1 cellular context compared by ENCODE assay signal in the genomic region with DNA sequence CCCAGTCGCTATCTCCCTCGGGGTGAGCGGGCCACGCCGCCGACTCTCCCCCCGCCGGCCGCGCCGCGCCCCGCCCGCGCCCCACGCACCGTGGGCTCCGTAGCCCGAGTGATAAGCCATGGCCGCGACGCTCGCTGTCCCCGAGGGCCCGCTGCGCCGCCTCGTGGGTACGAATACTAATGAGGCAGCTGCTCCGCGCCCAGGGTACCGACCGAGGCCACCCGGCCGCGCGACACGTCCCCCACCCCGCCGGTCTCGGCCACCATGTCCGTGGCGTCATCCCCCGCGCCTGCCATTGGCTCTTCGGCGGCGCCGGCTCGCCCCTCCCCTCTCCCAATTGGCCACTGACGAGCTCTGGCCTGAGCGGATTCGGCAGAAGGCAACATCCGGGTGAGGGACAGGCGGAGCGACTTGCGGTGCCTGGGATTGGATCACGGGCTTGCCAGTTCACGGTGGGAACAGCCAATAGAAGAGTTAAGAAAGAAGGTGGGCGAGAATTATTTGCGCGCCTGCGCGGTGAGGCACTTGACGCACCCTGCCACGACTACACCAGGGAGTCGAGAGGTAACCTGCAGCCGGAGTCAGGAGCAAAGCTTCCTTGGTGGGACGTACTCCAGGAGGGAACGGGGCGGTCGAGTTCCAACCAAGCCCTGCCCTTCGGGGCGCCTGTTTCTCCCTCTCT.
TF ChIP-seq lines count a peak whose summit lies in the region.

A gene with protein sequence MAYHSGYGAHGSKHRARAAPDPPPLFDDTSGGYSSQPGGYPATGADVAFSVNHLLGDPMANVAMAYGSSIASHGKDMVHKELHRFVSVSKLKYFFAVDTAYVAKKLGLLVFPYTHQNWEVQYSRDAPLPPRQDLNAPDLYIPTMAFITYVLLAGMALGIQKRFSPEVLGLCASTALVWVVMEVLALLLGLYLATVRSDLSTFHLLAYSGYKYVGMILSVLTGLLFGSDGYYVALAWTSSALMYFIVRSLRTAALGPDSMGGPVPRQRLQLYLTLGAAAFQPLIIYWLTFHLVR (minus strand): TSS at position 278 of the 682 bp plus-strand sequence. CDS start 158 bp downstream, at position 120.

TF ChIP-seq in HepG2, 621 proteins besides CTCF, POLR2A, EP300 and RAD21 (continued from another document and continues in another):
- TF ChIP-seq ZFY (CRISPR knock-in tag; IDR thresholded peaks at IDR 0.05) (peak; percentile 89), ASH2L (IDR thresholded peaks at IDR 0.05; ENCODE audit: insufficient read length, low read depth, low read length) (peak; percentile 60), PRMT3 (CRISPR knock-in tag; IDR thresholded peaks at IDR 0.05; ENCODE audit: borderline replicate concordance, low read depth) (no peak), PHB2 (IDR thresholded peaks at IDR 0.05; ENCODE audit: partially characterized antibody) (no peak), RFXAP (CRISPR knock-in tag; IDR thresholded peaks at IDR 0.05; ENCODE audit: borderline replicate concordance) (peak; percentile 94; the same call in 1 of the 2 replicates), SIX4 (CRISPR knock-in tag; IDR thresholded peaks at IDR 0.05) (no peak), ZSCAN22 (CRISPR knock-in tag; IDR thresholded peaks at IDR 0.05) (no peak), ZNF839 (CRISPR knock-in tag; IDR thresholded peaks at IDR 0.05; ENCODE audit: borderline replicate concordance) (no peak), HDAC2 (CRISPR knock-in tag; IDR thresholded peaks at IDR 0.05) (peak; percentile 10), CHD2 (IDR thresholded peaks at IDR 0.05; ENCODE audit: low read depth, low read length) (peak; percentile 52; the same call in 1 of the 2 replicates), SMAD1 (CRISPR knock-in tag; IDR thresholded peaks at IDR 0.05; ENCODE audit: borderline replicate concordance, low read depth) (no peak), KLF13 (CRISPR knock-in tag; IDR thresholded peaks at IDR 0.05) (no peak), U2AF1 (optimal IDR thresholded peaks at IDR 0.05; ENCODE audit: low read depth, low read length) (peak; percentile 94), MYNN (CRISPR knock-in tag; IDR thresholded peaks at IDR 0.05; ENCODE audit: low read depth) (no peak), FOXM1 (CRISPR knock-in tag; IDR thresholded peaks at IDR 0.05) (0 out of 2 replicates have a peak, but pooled peaks have one; percentile 1), TEAD3 (CRISPR knock-in tag; optimal IDR thresholded peaks at IDR 0.05; ENCODE audit: borderline replicate concordance) (no peak), MEIS2 (CRISPR knock-in tag; IDR thresholded peaks at IDR 0.05) (no peak; the same call in 1 of the 2 replicates), SP2 (CRISPR knock-in tag; IDR thresholded peaks at IDR 0.05) (peak; percentile 96), HOXA9 (CRISPR knock-in tag; IDR thresholded peaks at IDR 0.05; ENCODE audit: borderline replicate concordance) (no peak), MED13 (CRISPR knock-in tag; IDR thresholded peaks at IDR 0.05) (no peak; the same call in 1 of the 2 replicates), ZNF350 (CRISPR knock-in tag; IDR thresholded peaks at IDR 0.05; ENCODE audit: borderline replicate concordance, low read depth) (0 out of 2 replicates have a peak, but pooled peaks have one; percentile 80), NFE2 (CRISPR knock-in tag; IDR thresholded peaks at IDR 0.05) (no peak), ZNF530 (CRISPR knock-in tag; IDR thresholded peaks at IDR 0.05; ENCODE audit: low read depth) (no peak), CHD4 (IDR thresholded peaks at IDR 0.05; ENCODE audit: borderline replicate concordance, low read length) (no peak), SP140L (CRISPR knock-in tag; IDR thresholded peaks at IDR 0.05; ENCODE audit: borderline replicate concordance) (no peak), TSC22D2 (CRISPR knock-in tag; IDR thresholded peaks at IDR 0.05; ENCODE audit: borderline replicate concordance) (no peak)
- TF ChIP-seq, protein P1, sequence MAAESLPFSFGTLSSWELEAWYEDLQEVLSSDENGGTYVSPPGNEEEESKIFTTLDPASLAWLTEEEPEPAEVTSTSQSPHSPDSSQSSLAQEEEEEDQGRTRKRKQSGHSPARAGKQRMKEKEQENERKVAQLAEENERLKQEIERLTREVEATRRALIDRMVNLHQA (CRISPR knock-in tag; IDR thresholded peaks at IDR 0.05): no peak
- TF ChIP-seq, protein P2, sequence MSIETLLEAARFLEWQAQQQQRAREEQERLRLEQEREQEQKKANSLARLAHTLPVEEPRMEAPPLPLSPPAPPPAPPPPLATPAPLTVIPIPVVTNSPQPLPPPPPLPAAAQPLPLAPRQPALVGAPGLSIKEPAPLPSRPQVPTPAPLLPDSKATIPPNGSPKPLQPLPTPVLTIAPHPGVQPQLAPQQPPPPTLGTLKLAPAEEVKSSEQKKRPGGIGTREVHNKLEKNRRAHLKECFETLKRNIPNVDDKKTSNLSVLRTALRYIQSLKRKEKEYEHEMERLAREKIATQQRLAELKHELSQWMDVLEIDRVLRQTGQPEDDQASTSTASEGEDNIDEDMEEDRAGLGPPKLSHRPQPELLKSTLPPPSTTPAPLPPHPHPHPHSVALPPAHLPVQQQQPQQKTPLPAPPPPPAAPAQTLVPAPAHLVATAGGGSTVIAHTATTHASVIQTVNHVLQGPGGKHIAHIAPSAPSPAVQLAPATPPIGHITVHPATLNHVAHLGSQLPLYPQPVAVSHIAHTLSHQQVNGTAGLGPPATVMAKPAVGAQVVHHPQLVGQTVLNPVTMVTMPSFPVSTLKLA (IDR thresholded peaks at IDR 0.05): peak; percentile 2; the same call in 1 of the 2 replicates
- TF ChIP-seq, protein P3, sequence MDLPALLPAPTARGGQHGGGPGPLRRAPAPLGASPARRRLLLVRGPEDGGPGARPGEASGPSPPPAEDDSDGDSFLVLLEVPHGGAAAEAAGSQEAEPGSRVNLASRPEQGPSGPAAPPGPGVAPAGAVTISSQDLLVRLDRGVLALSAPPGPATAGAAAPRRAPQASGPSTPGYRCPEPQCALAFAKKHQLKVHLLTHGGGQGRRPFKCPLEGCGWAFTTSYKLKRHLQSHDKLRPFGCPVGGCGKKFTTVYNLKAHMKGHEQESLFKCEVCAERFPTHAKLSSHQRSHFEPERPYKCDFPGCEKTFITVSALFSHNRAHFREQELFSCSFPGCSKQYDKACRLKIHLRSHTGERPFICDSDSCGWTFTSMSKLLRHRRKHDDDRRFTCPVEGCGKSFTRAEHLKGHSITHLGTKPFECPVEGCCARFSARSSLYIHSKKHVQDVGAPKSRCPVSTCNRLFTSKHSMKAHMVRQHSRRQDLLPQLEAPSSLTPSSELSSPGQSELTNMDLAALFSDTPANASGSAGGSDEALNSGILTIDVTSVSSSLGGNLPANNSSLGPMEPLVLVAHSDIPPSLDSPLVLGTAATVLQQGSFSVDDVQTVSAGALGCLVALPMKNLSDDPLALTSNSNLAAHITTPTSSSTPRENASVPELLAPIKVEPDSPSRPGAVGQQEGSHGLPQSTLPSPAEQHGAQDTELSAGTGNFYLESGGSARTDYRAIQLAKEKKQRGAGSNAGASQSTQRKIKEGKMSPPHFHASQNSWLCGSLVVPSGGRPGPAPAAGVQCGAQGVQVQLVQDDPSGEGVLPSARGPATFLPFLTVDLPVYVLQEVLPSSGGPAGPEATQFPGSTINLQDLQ (CRISPR knock-in tag; IDR thresholded peaks at IDR 0.05): no peak
- TF ChIP-seq, protein P4, sequence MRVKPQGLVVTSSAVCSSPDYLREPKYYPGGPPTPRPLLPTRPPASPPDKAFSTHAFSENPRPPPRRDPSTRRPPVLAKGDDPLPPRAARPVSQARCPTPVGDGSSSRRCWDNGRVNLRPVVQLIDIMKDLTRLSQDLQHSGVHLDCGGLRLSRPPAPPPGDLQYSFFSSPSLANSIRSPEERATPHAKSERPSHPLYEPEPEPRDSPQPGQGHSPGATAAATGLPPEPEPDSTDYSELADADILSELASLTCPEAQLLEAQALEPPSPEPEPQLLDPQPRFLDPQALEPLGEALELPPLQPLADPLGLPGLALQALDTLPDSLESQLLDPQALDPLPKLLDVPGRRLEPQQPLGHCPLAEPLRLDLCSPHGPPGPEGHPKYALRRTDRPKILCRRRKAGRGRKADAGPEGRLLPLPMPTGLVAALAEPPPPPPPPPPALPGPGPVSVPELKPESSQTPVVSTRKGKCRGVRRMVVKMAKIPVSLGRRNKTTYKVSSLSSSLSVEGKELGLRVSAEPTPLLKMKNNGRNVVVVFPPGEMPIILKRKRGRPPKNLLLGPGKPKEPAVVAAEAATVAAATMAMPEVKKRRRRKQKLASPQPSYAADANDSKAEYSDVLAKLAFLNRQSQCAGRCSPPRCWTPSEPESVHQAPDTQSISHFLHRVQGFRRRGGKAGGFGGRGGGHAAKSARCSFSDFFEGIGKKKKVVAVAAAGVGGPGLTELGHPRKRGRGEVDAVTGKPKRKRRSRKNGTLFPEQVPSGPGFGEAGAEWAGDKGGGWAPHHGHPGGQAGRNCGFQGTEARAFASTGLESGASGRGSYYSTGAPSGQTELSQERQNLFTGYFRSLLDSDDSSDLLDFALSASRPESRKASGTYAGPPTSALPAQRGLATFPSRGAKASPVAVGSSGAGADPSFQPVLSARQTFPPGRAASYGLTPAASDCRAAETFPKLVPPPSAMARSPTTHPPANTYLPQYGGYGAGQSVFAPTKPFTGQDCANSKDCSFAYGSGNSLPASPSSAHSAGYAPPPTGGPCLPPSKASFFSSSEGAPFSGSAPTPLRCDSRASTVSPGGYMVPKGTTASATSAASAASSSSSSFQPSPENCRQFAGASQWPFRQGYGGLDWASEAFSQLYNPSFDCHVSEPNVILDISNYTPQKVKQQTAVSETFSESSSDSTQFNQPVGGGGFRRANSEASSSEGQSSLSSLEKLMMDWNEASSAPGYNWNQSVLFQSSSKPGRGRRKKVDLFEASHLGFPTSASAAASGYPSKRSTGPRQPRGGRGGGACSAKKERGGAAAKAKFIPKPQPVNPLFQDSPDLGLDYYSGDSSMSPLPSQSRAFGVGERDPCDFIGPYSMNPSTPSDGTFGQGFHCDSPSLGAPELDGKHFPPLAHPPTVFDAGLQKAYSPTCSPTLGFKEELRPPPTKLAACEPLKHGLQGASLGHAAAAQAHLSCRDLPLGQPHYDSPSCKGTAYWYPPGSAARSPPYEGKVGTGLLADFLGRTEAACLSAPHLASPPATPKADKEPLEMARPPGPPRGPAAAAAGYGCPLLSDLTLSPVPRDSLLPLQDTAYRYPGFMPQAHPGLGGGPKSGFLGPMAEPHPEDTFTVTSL (CRISPR knock-in tag; IDR thresholded peaks at IDR 0.05; ENCODE audit: borderline replicate concordance): no peak
- TF ChIP-seq, protein P5, sequence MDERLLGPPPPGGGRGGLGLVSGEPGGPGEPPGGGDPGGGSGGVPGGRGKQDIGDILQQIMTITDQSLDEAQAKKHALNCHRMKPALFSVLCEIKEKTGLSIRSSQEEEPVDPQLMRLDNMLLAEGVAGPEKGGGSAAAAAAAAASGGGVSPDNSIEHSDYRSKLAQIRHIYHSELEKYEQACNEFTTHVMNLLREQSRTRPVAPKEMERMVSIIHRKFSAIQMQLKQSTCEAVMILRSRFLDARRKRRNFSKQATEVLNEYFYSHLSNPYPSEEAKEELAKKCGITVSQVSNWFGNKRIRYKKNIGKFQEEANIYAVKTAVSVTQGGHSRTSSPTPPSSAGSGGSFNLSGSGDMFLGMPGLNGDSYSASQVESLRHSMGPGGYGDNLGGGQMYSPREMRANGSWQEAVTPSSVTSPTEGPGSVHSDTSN (CRISPR knock-in tag; IDR thresholded peaks at IDR 0.05): peak; percentile 94
- TF ChIP-seq, protein P6, sequence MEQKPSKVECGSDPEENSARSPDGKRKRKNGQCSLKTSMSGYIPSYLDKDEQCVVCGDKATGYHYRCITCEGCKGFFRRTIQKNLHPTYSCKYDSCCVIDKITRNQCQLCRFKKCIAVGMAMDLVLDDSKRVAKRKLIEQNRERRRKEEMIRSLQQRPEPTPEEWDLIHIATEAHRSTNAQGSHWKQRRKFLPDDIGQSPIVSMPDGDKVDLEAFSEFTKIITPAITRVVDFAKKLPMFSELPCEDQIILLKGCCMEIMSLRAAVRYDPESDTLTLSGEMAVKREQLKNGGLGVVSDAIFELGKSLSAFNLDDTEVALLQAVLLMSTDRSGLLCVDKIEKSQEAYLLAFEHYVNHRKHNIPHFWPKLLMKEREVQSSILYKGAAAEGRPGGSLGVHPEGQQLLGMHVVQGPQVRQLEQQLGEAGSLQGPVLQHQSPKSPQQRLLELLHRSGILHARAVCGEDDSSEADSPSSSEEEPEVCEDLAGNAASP (CRISPR knock-in tag; IDR thresholded peaks at IDR 0.05; ENCODE audit: borderline replicate concordance): no peak; the same call in 1 of the 2 replicates
- TF ChIP-seq, protein P7, sequence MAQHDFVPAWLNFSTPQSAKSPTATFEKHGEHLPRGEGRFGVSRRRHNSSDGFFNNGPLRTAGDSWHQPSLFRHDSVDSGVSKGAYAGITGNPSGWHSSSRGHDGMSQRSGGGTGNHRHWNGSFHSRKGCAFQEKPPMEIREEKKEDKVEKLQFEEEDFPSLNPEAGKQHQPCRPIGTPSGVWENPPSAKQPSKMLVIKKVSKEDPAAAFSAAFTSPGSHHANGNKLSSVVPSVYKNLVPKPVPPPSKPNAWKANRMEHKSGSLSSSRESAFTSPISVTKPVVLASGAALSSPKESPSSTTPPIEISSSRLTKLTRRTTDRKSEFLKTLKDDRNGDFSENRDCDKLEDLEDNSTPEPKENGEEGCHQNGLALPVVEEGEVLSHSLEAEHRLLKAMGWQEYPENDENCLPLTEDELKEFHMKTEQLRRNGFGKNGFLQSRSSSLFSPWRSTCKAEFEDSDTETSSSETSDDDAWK (CRISPR knock-in tag; IDR thresholded peaks at IDR 0.05): no peak
- TF ChIP-seq, protein P8, sequence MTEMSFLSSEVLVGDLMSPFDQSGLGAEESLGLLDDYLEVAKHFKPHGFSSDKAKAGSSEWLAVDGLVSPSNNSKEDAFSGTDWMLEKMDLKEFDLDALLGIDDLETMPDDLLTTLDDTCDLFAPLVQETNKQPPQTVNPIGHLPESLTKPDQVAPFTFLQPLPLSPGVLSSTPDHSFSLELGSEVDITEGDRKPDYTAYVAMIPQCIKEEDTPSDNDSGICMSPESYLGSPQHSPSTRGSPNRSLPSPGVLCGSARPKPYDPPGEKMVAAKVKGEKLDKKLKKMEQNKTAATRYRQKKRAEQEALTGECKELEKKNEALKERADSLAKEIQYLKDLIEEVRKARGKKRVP (CRISPR knock-in tag; IDR thresholded peaks at IDR 0.05): no peak; a peak in 1 of 4 replicates
- TF ChIP-seq, protein P9, sequence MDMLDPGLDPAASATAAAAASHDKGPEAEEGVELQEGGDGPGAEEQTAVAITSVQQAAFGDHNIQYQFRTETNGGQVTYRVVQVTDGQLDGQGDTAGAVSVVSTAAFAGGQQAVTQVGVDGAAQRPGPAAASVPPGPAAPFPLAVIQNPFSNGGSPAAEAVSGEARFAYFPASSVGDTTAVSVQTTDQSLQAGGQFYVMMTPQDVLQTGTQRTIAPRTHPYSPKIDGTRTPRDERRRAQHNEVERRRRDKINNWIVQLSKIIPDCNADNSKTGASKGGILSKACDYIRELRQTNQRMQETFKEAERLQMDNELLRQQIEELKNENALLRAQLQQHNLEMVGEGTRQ (IDR thresholded peaks at IDR 0.05; ENCODE audit: low read depth, low read length): no peak
- TF ChIP-seq, protein P9 (CRISPR knock-in tag; IDR thresholded peaks at IDR 0.05; ENCODE audit: borderline replicate concordance): no peak; the same call in 1 of the 2 replicates
